ENCODE assay signal across 8 cellular contexts in genomic region chr18:2958819-2959298, GRCh38. TPM values are rescaled to one million over a fixed set of nuclear protein-coding genes. Genes with fewer than 3 reads are reported as not detected.
DNase-seq lines count a peak whose midpoint lies in the region; ATAC-seq and TF ChIP-seq lines count a peak whose summit lies in the region.

No MANE protein-coding gene starts in this region.

- H2BK120ac ChIP-seq in neuronal stem cell (ENCODE audit: low read depth, low read length) = no peak overlapping the region

- peaks cover 6 to 13% of the 10 kb centered on the region in 2 donors for H3K36me3 ChIP-seq in ascending aorta
- H3K36me3 ChIP-seq in neuronal stem cell (replicated peaks in 1 of 2; ENCODE audit: control insufficient read depth in 2 of 2, insufficient read depth in 2 of 2, low read length in 2 of 2) = peaks cover 4 to 64% of the 10 kb centered on the region in 2 donors

- H3K79me1 ChIP-seq in neuronal stem cell (ENCODE audit: low read depth, low read length) = no peaks in the 10 kb centered on the region

- TF ChIP-seq CTCF in ascending aorta (IDR thresholded peaks at IDR 0.05) = no peak
- no peak for TF ChIP-seq CTCF in endothelial cell (IDR thresholded peaks at IDR 0.05; ENCODE audit: unreplicated experiment)

- H3K4me1 Mint-ChIP-seq in endothelial cell (ENCODE audit: unreplicated experiment) = peaks cover 24% of the 10 kb centered on the region

- no peak overlapping the region for H3K4me3 Mint-ChIP-seq in endothelial cell (ENCODE audit: unreplicated experiment)

- no peak overlapping the region for H2BK5ac ChIP-seq in neuronal stem cell (ENCODE audit: low read length)

- peak overlapping the region; percentile 62 to 63 for H3K27ac ChIP-seq in ascending aorta
- no peak overlapping the region for H3K27ac ChIP-seq in neuronal stem cell (replicated peaks; ENCODE audit: low read length)

- peak; percentile 56 for DNase-seq in stimulated activated CD4-positive, alpha-beta T cell treated with anti-CD3 and anti-CD28 coated beads, Interleukin-15, amount 100 ng/mL, for 24 hours
- DNase-seq in stimulated activated CD4-positive, alpha-beta T cell treated with anti-CD3 and anti-CD28 coated beads, Interleukin-4, amount 100 ng/mL, for 24 hours = no peak
- DNase-seq in ascending aorta (ENCODE audit: low spot score in 2 of 2) (no peak), renal cortical epithelial cell (ENCODE audit: low read depth) (peak; percentile 75), endothelial cell (ENCODE audit: low spot score) (no peak), neuronal stem cell (ENCODE audit: low spot score) (no peak), mesenteric fat pad (ENCODE audit: low spot score) (no peak)

- H3K27me3 Mint-ChIP-seq in endothelial cell (ENCODE audit: unreplicated experiment) = no peaks in the 10 kb centered on the region

- peaks cover 6% of the 10 kb centered on the region for H3K36me3 Mint-ChIP-seq in endothelial cell (ENCODE audit: low read depth, unreplicated experiment)

- H3K27ac Mint-ChIP-seq in endothelial cell (ENCODE audit: unreplicated experiment) = no peak overlapping the region

- H3K14ac ChIP-seq in neuronal stem cell (ENCODE audit: low read length) = no peak overlapping the region

- no peak overlapping the region for H2BK15ac ChIP-seq in neuronal stem cell (ENCODE audit: low read length)

- peak overlapping the region in 1 of 2 donors; percentile 13 for H3K4me3 ChIP-seq in ascending aorta
- no peak overlapping the region for H3K4me3 ChIP-seq in neuronal stem cell (ENCODE audit: low read length in 2 of 2)

- H4K91ac ChIP-seq in neuronal stem cell (ENCODE audit: low read depth, low read length, poor library complexity) = no peak overlapping the region

- H3K4me1 ChIP-seq in ascending aorta (peaks cover 22 to 38% of the 10 kb centered on the region in 2 donors), neuronal stem cell (ENCODE audit: control insufficient read depth in 2 of 2, insufficient read depth in 1 of 2, low read depth in 1 of 2, low read length in 2 of 2) (peaks cover 0 to 25% of the 10 kb centered on the region in 2 donors)

- no peak overlapping the region for H4K8ac ChIP-seq in neuronal stem cell (ENCODE audit: low read depth, low read length)

- H3K9me3 Mint-ChIP-seq in endothelial cell (ENCODE audit: unreplicated experiment) = no peaks in the 10 kb centered on the region

- no peak overlapping the region for H3K23ac ChIP-seq in neuronal stem cell (ENCODE audit: low read depth, low read length, poor library complexity)

- H3K18ac ChIP-seq in neuronal stem cell (ENCODE audit: low read length) = no peak overlapping the region

- H2BK12ac ChIP-seq in neuronal stem cell (ENCODE audit: low read length) = no peak overlapping the region

- intact Hi-C loops in ascending aorta (cut with DNase I) = no loop called here

- no peak overlapping the region for H2AFZ ChIP-seq in neuronal stem cell (ENCODE audit: low read length)

- no peaks in the 10 kb centered on the region for H3K27me3 ChIP-seq in ascending aorta
- no peaks in the 10 kb centered on the region for H3K27me3 ChIP-seq in neuronal stem cell (ENCODE audit: control insufficient read depth in 3 of 3, insufficient read depth in 3 of 3, low read depth in 1 of 3, low read length in 3 of 3)

- H3K9me3 ChIP-seq in ascending aorta = no peaks in the 10 kb centered on the region
- no peaks in the 10 kb centered on the region for H3K9me3 ChIP-seq in neuronal stem cell (replicated peaks in 1 of 2; ENCODE audit: control insufficient read depth in 2 of 2, insufficient read depth in 1 of 2, low read depth in 1 of 2, low read length in 2 of 2)

- peak; percentile 58 for ATAC-seq in HG03354 (IDR thresholded peaks at IDR 0.05; ENCODE audit: poor library complexity, severe bottlenecking, unreplicated experiment)

- H3K4ac ChIP-seq in neuronal stem cell (ENCODE audit: low read length) = no peak overlapping the region

- H3K4me2 ChIP-seq in neuronal stem cell (ENCODE audit: insufficient read depth, low read length, poor library complexity, severe bottlenecking) = no peak overlapping the region

- H2AK5ac ChIP-seq in neuronal stem cell (ENCODE audit: low read depth, low read length) = no peak overlapping the region

- no peak overlapping the region for H3K9ac ChIP-seq in neuronal stem cell (ENCODE audit: low read depth, low read length, poor library complexity)

RNA-seq across cellular contexts. Expression of gene LPIN2, which starts 54.1 kb away (rescaled TPM):
- total RNA-seq in ascending aorta (11.6 TPM), renal cortical epithelial cell (29.3 and 56.0 TPM in 2 replicates), endothelial cell (ENCODE audit: unreplicated experiment) (26.1 TPM), mesenteric fat pad (29.0 TPM)
- polyA plus RNA-seq in neuronal stem cell (2013, experiment 1 of 2) = 15.7 TPM
- polyA plus RNA-seq in neuronal stem cell (2013, experiment 2 of 2) = 15.9 TPM

Comparison
In these comparisons a context has a peak if more than half of its experiments do, and no peak if none do; other contexts are left out.
1. DNase-seq: peak in stimulated activated CD4-positive, alpha-beta T cell treated with anti-CD3 and anti-CD28 coated beads, Interleukin-15, amount 100 ng/mL, for 24 hours (single experiment) and renal cortical epithelial cell (single experiment); none in stimulated activated CD4-positive, alpha-beta T cell treated with anti-CD3 and anti-CD28 coated beads, Interleukin-4, amount 100 ng/mL, for 24 hours (single experiment), ascending aorta (0 of 2), endothelial cell (single experiment), neuronal stem cell (single experiment) and mesenteric fat pad (single experiment).